1 cellular context compared by ENCODE assay signal in the genomic region with DNA sequence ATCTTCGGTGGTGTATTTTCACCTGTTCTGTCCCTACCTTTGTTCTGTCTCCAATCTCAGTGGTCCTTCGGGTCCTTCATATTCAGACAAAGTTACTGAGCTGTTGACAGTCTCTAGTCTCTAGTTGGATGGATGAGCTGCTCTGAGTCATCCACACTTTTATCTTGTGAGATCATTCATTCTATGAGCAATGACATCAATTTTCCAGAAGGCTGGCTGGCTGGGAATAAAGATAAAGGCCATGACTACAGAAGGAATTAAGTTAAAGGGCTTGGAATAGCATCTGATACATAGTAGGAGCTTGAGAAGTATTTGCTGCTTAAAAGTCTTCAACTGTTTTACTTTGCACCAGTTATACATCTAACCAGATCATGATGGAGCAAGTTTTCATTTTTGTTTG.
TF ChIP-seq lines count a peak whose summit lies in the region.

No MANE protein-coding gene starts in this region.

TF ChIP-seq in K562, 482 proteins besides CTCF, POLR2A, EP300 and RAD21 (continued from another document and continues in another):
- TF ChIP-seq NRF1 (conservative IDR thresholded peaks at IDR 0.05 in 1 of 2, IDR thresholded peaks at IDR 0.05 in 1 of 2) (no peak), SP2 (IDR thresholded peaks at IDR 0.05; ENCODE audit: extremely low read depth, low read depth, low read length, poor library complexity, severe bottlenecking) (no peak), ZNF134 (CRISPR knock-in tag; conservative IDR thresholded peaks at IDR 0.05) (no peak), JUND (IDR thresholded peaks at IDR 0.05; ENCODE audit: borderline replicate concordance, low read depth, low read length) (peak; percentile 97), JUND (tag; IDR thresholded peaks at IDR 0.05; ENCODE audit: borderline replicate concordance, low read depth, low read length) (peak; percentile 98), GABPA (tag; conservative IDR thresholded peaks at IDR 0.05; ENCODE audit: low read depth) (no peak), SMARCE1 (IDR thresholded peaks at IDR 0.05) (peak; percentile 95), HDAC1 (IDR thresholded peaks at IDR 0.05) (peak in 1 of 2 experiments; percentile 42; a peak in 1 of 4 replicates), BACH1 (tag; IDR thresholded peaks at IDR 0.05) (no peak), MTA2 (IDR thresholded peaks at IDR 0.05; ENCODE audit: low read depth) (peak; percentile 64), JUN (IDR thresholded peaks at IDR 0.05; ENCODE audit: borderline replicate concordance, low read depth, low read length) (peak; percentile 98), JUN (CRISPR knock-in tag; IDR thresholded peaks at IDR 0.05; ENCODE audit: borderline replicate concordance) (peak; percentile 63; the same call in 1 of the 2 replicates), SMARCC2 (IDR thresholded peaks at IDR 0.05; ENCODE audit: low read depth) (peak; percentile 87), RCOR1 (IDR thresholded peaks at IDR 0.05; ENCODE audit: borderline replicate concordance in 1 of 2, low read depth in 2 of 2, low read length in 2 of 2) (peak in 1 of 2 experiments; percentile 83; a peak in 2 of 4 replicates), SMAD4 (CRISPR knock-in tag; conservative IDR thresholded peaks at IDR 0.05) (peak; percentile 45; the same call in 1 of the 2 replicates), ZNF778 (CRISPR knock-in tag; IDR thresholded peaks at IDR 0.05) (no peak), CBFA2T2 (conservative IDR thresholded peaks at IDR 0.05) (peak; percentile 79), WHSC1 (IDR thresholded peaks at IDR 0.05; ENCODE audit: low read length) (no peak), TCFL5 (CRISPR knock-in tag; conservative IDR thresholded peaks at IDR 0.05) (no peak), ESRRA (IDR thresholded peaks at IDR 0.05; ENCODE audit: borderline replicate concordance, low read depth) (no peak), TBP (optimal IDR thresholded peaks at IDR 0.05; ENCODE audit: low read depth, low read length) (no peak), ZNF551 (CRISPR knock-in tag; IDR thresholded peaks at IDR 0.05) (no peak), DPF2 (IDR thresholded peaks at IDR 0.05) (peak; percentile 91), ZNF766 (CRISPR knock-in tag; conservative IDR thresholded peaks at IDR 0.05) (no peak), ZC3H11A (IDR thresholded peaks at IDR 0.05; ENCODE audit: low read depth, low read length) (no peak), ZNF436 (CRISPR knock-in tag; IDR thresholded peaks at IDR 0.05) (no peak), PML (IDR thresholded peaks at IDR 0.05; ENCODE audit: low read length) (peak; percentile 80), CBX1 (IDR thresholded peaks at IDR 0.05; ENCODE audit: low read depth) (no peak), SMARCB1 (IDR thresholded peaks at IDR 0.05; ENCODE audit: insufficient read length, low read depth) (peak; percentile 95), FOSL1 (tag; conservative IDR thresholded peaks at IDR 0.05) (peak; percentile 99), HDAC2 (IDR thresholded peaks at IDR 0.05) (peak; percentile 38; the same call in 1 of the 2 replicates), POLR2AphosphoS2 (IDR thresholded peaks at IDR 0.05; ENCODE audit: low read length) (no peak), KDM1A (IDR thresholded peaks at IDR 0.05) (peak; percentile 50 to 75)
- TF ChIP-seq, protein P1, sequence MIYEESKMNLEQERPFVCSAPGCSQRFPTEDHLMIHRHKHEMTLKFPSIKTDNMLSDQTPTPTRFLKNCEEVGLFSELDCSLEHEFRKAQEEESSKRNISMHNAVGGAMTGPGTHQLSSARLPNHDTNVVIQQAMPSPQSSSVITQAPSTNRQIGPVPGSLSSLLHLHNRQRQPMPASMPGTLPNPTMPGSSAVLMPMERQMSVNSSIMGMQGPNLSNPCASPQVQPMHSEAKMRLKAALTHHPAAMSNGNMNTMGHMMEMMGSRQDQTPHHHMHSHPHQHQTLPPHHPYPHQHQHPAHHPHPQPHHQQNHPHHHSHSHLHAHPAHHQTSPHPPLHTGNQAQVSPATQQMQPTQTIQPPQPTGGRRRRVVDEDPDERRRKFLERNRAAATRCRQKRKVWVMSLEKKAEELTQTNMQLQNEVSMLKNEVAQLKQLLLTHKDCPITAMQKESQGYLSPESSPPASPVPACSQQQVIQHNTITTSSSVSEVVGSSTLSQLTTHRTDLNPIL (CRISPR knock-in tag; IDR thresholded peaks at IDR 0.05): no peak
- TF ChIP-seq, protein P2, sequence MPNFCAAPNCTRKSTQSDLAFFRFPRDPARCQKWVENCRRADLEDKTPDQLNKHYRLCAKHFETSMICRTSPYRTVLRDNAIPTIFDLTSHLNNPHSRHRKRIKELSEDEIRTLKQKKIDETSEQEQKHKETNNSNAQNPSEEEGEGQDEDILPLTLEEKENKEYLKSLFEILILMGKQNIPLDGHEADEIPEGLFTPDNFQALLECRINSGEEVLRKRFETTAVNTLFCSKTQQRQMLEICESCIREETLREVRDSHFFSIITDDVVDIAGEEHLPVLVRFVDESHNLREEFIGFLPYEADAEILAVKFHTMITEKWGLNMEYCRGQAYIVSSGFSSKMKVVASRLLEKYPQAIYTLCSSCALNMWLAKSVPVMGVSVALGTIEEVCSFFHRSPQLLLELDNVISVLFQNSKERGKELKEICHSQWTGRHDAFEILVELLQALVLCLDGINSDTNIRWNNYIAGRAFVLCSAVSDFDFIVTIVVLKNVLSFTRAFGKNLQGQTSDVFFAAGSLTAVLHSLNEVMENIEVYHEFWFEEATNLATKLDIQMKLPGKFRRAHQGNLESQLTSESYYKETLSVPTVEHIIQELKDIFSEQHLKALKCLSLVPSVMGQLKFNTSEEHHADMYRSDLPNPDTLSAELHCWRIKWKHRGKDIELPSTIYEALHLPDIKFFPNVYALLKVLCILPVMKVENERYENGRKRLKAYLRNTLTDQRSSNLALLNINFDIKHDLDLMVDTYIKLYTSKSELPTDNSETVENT (CRISPR knock-in tag; IDR thresholded peaks at IDR 0.05): no peak
- TF ChIP-seq, protein P3, sequence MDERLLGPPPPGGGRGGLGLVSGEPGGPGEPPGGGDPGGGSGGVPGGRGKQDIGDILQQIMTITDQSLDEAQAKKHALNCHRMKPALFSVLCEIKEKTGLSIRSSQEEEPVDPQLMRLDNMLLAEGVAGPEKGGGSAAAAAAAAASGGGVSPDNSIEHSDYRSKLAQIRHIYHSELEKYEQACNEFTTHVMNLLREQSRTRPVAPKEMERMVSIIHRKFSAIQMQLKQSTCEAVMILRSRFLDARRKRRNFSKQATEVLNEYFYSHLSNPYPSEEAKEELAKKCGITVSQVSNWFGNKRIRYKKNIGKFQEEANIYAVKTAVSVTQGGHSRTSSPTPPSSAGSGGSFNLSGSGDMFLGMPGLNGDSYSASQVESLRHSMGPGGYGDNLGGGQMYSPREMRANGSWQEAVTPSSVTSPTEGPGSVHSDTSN (CRISPR knock-in tag; IDR thresholded peaks at IDR 0.05; ENCODE audit: low read depth): no peak
- TF ChIP-seq, protein P3 (tag; conservative IDR thresholded peaks at IDR 0.05; ENCODE audit: low read depth): peak; percentile 90
- TF ChIP-seq, protein P4, sequence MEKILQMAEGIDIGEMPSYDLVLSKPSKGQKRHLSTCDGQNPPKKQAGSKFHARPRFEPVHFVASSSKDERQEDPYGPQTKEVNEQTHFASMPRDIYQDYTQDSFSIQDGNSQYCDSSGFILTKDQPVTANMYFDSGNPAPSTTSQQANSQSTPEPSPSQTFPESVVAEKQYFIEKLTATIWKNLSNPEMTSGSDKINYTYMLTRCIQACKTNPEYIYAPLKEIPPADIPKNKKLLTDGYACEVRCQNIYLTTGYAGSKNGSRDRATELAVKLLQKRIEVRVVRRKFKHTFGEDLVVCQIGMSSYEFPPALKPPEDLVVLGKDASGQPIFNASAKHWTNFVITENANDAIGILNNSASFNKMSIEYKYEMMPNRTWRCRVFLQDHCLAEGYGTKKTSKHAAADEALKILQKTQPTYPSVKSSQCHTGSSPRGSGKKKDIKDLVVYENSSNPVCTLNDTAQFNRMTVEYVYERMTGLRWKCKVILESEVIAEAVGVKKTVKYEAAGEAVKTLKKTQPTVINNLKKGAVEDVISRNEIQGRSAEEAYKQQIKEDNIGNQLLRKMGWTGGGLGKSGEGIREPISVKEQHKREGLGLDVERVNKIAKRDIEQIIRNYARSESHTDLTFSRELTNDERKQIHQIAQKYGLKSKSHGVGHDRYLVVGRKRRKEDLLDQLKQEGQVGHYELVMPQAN (IDR thresholded peaks at IDR 0.05; ENCODE audit: borderline replicate concordance): no peak
- TF ChIP-seq, protein P5, sequence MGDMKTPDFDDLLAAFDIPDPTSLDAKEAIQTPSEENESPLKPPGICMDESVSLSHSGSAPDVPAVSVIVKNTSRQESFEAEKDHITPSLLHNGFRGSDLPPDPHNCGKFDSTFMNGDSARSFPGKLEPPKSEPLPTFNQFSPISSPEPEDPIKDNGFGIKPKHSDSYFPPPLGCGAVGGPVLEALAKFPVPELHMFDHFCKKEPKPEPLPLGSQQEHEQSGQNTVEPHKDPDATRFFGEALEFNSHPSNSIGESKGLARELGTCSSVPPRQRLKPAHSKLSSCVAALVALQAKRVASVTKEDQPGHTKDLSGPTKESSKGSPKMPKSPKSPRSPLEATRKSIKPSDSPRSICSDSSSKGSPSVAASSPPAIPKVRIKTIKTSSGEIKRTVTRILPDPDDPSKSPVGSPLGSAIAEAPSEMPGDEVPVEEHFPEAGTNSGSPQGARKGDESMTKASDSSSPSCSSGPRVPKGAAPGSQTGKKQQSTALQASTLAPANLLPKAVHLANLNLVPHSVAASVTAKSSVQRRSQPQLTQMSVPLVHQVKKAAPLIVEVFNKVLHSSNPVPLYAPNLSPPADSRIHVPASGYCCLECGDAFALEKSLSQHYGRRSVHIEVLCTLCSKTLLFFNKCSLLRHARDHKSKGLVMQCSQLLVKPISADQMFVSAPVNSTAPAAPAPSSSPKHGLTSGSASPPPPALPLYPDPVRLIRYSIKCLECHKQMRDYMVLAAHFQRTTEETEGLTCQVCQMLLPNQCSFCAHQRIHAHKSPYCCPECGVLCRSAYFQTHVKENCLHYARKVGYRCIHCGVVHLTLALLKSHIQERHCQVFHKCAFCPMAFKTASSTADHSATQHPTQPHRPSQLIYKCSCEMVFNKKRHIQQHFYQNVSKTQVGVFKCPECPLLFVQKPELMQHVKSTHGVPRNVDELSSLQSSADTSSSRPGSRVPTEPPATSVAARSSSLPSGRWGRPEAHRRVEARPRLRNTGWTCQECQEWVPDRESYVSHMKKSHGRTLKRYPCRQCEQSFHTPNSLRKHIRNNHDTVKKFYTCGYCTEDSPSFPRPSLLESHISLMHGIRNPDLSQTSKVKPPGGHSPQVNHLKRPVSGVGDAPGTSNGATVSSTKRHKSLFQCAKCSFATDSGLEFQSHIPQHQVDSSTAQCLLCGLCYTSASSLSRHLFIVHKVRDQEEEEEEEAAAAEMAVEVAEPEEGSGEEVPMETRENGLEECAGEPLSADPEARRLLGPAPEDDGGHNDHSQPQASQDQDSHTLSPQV (IDR thresholded peaks at IDR 0.05): 0 out of 2 replicates have a peak, but pooled peaks have one; percentile 21
- TF ChIP-seq, protein P6, sequence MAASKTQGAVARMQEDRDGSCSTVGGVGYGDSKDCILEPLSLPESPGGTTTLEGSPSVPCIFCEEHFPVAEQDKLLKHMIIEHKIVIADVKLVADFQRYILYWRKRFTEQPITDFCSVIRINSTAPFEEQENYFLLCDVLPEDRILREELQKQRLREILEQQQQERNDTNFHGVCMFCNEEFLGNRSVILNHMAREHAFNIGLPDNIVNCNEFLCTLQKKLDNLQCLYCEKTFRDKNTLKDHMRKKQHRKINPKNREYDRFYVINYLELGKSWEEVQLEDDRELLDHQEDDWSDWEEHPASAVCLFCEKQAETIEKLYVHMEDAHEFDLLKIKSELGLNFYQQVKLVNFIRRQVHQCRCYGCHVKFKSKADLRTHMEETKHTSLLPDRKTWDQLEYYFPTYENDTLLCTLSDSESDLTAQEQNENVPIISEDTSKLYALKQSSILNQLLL (CRISPR knock-in tag; IDR thresholded peaks at IDR 0.05; ENCODE audit: borderline replicate concordance): no peak
- TF ChIP-seq, protein P7, sequence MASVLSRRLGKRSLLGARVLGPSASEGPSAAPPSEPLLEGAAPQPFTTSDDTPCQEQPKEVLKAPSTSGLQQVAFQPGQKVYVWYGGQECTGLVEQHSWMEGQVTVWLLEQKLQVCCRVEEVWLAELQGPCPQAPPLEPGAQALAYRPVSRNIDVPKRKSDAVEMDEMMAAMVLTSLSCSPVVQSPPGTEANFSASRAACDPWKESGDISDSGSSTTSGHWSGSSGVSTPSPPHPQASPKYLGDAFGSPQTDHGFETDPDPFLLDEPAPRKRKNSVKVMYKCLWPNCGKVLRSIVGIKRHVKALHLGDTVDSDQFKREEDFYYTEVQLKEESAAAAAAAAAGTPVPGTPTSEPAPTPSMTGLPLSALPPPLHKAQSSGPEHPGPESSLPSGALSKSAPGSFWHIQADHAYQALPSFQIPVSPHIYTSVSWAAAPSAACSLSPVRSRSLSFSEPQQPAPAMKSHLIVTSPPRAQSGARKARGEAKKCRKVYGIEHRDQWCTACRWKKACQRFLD (CRISPR knock-in tag; IDR thresholded peaks at IDR 0.05): no peak
- TF ChIP-seq, protein P8, sequence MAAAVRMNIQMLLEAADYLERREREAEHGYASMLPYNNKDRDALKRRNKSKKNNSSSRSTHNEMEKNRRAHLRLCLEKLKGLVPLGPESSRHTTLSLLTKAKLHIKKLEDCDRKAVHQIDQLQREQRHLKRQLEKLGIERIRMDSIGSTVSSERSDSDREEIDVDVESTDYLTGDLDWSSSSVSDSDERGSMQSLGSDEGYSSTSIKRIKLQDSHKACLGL (CRISPR knock-in tag; IDR thresholded peaks at IDR 0.05; ENCODE audit: borderline replicate concordance, poor library complexity, severe bottlenecking): no peak
- TF ChIP-seq, protein P9, sequence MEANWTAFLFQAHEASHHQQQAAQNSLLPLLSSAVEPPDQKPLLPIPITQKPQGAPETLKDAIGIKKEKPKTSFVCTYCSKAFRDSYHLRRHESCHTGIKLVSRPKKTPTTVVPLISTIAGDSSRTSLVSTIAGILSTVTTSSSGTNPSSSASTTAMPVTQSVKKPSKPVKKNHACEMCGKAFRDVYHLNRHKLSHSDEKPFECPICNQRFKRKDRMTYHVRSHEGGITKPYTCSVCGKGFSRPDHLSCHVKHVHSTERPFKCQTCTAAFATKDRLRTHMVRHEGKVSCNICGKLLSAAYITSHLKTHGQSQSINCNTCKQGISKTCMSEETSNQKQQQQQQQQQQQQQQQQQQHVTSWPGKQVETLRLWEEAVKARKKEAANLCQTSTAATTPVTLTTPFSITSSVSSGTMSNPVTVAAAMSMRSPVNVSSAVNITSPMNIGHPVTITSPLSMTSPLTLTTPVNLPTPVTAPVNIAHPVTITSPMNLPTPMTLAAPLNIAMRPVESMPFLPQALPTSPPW (CRISPR knock-in tag; IDR thresholded peaks at IDR 0.05): 0 out of 2 replicates have a peak, but pooled peaks have one; percentile 9
- TF ChIP-seq, protein P10, sequence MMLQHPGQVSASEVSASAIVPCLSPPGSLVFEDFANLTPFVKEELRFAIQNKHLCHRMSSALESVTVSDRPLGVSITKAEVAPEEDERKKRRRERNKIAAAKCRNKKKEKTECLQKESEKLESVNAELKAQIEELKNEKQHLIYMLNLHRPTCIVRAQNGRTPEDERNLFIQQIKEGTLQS (IDR thresholded peaks at IDR 0.05): peak; percentile 97
- TF ChIP-seq, protein P10 (CRISPR knock-in tag; conservative IDR thresholded peaks at IDR 0.05): peak; percentile 96
